ENCODE assay signal across 17 cellular contexts in the genomic region with DNA sequence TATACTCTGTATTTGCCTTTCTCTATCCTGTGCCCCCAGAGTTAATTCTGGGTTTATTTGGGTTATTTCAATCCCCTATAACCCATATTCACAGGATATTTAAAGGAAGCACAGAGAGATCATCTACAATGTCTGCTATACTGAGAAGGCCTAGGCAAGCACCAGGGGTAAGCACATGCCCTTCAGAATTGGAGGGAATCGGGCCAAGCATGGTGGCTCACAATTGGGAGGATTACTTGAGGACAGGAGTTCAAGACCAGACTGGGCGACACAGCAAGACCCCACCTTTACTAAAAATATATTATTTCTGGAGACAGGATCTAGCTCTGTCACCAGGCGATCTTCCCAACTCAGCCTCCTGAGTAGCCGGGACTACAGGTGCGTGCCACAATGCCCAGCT. TPM values are rescaled to one million over a fixed set of nuclear protein-coding genes. Genes with fewer than 3 reads are reported as not detected.
DNase-seq lines count a peak whose midpoint lies in the region; ATAC-seq and TF ChIP-seq lines count a peak whose summit lies in the region.
"Had no signal": no experiment of that assay in that cellular context is flagged by ENCODE, and none has a peak within 500 bp of the region (broad histone marks: within the 10 kb centered on the region; RNA-seq: fewer than 3 reads in every experiment).

No MANE protein-coding gene starts in this region.

- H3K79me2 ChIP-seq in OCI-LY7 (ENCODE audit: insufficient read depth, low read depth, low read length): peaks cover 83% of the 10 kb centered on the region

- BruUV-seq in OCI-LY7 (replicated peaks; lab: Mats Ljungman, UMichigan): no TSS peak

- POLR2A ChIA-PET in CD8-positive, alpha-beta T cell (lab: Charles Lee): no interaction called here
- POLR2A ChIA-PET in OCI-LY7 (lab: Charles Lee): interaction anchor here (1.0 to 1.3 kb wide), 2 partner anchors 47 to 66 kb away, joined by 4 read pairs; no protein-coding TSS in a partner anchor

- no peaks in the 10 kb centered on the region for H3K9me2 ChIP-seq in OCI-LY7 (ENCODE audit: insufficient read depth, low read length)

- H3K9me3 ChIP-seq in CD8-positive, alpha-beta T cell (ENCODE audit: low read length): no peaks in the 10 kb centered on the region
- H3K9me3 ChIP-seq in OCI-LY7 (ENCODE audit: low read length) (no peaks in the 10 kb centered on the region), thoracic aorta (no peaks in the 10 kb centered on the region)
- H3K9me3 ChIP-seq: BE2C had no signal

- no peaks in the 10 kb centered on the region for H3K9me3 Mint-ChIP-seq in CD8-positive, alpha-beta T cell
- H3K9me3 Mint-ChIP-seq in immature natural killer cell: no peaks in the 10 kb centered on the region
- H3K9me3 Mint-ChIP-seq in activated T-cell treated with anti-CD3 and anti-CD28 coated beads, Interleukin-2, amount 50 U/mL, for 4 hours: no peaks in the 10 kb centered on the region
- H3K9me3 Mint-ChIP-seq: CD4-positive, CD25-positive, alpha-beta regulatory T cell had no signal

- DNase-seq in CD8-positive, alpha-beta T cell: no peak
- no peak for DNase-seq in OCI-LY7 (ENCODE audit: low spot score)
- no peak for DNase-seq in immature natural killer cell
- DNase-seq in thoracic aorta (ENCODE audit: low spot score): no peak
- no peak for DNase-seq in activated T-cell treated with anti-CD3 and anti-CD28 coated beads, Interleukin-2, amount 50 U/mL, for 4 hours
- DNase-seq: ACHN; BE2C; C1 segment of cervical spinal cord; CD4-positive, CD25-positive, alpha-beta regulatory T cell; DMS153; DMS79; GDM1; GM23248; HCEC 1CT; KBM-7 had no signal

- 0 out of 2 replicates have a peak, but pooled peaks cover 1% of the 10 kb centered on the region for H4K20me1 ChIP-seq in OCI-LY7 (ENCODE audit: insufficient read depth, low read length)

- H3K4me1 ChIP-seq in CD8-positive, alpha-beta T cell (ENCODE audit: insufficient read depth, low read length): peaks cover 45% of the 10 kb centered on the region
- H3K4me1 ChIP-seq in OCI-LY7 (ENCODE audit: insufficient read depth, low read length, poor library complexity, severe bottlenecking) (peaks cover 58% of the 10 kb centered on the region), thoracic aorta (ENCODE audit: control insufficient read depth in 1 of 2, low read depth in 2 of 2) (peaks cover 34 to 85% of the 10 kb centered on the region in 2 donors)

- H3K27me3 ChIP-seq in CD8-positive, alpha-beta T cell (ENCODE audit: insufficient read depth, low read length): no peaks in the 10 kb centered on the region
- no peaks in the 10 kb centered on the region for H3K27me3 ChIP-seq in thoracic aorta (replicated peaks; ENCODE audit: insufficient read depth)
- H3K27me3 ChIP-seq: BE2C had no signal

- intact Hi-C loops in CD8-positive, alpha-beta T cell (cut with DNase I, micrococcal nuclease): no loop called here
- intact Hi-C loops in OCI-LY7 (cut with micrococcal nuclease; ENCODE audit: unreplicated experiment): no loop called here

- H2AFZ ChIP-seq in OCI-LY7 (ENCODE audit: low read length): no peak overlapping the region
- H2AFZ ChIP-seq: GM23248 had no signal

- peaks cover 4% of the 10 kb centered on the region for H3K36me3 ChIP-seq in CD8-positive, alpha-beta T cell (ENCODE audit: insufficient read depth, low read length)
- H3K36me3 ChIP-seq in OCI-LY7 (ENCODE audit: insufficient read depth, low read length): peaks cover 70% of the 10 kb centered on the region
- H3K36me3 ChIP-seq in thoracic aorta: no peaks in the 10 kb centered on the region

- no peaks in the 10 kb centered on the region for H3K27me3 Mint-ChIP-seq in CD8-positive, alpha-beta T cell (ENCODE audit: low read depth)
- peaks cover 2 to 5% (median 3%) of the 10 kb centered on the region in 3 donors for H3K27me3 Mint-ChIP-seq in immature natural killer cell (ENCODE audit: low read depth in 3 of 3)
- no peaks in the 10 kb centered on the region for H3K27me3 Mint-ChIP-seq in activated T-cell treated with anti-CD3 and anti-CD28 coated beads, Interleukin-2, amount 50 U/mL, for 4 hours (ENCODE audit: low read depth)
- H3K27me3 Mint-ChIP-seq: CD4-positive, CD25-positive, alpha-beta regulatory T cell; IgD-negative memory B cell had no signal

- H3K4me2 ChIP-seq in OCI-LY7 (ENCODE audit: low read length): no peak overlapping the region

- peaks cover 78% of the 10 kb centered on the region for H3K4me1 Mint-ChIP-seq in CD8-positive, alpha-beta T cell (ENCODE audit: low read depth)
- peaks cover 74 to 83% of the 10 kb centered on the region in 2 donors for H3K4me1 Mint-ChIP-seq in immature natural killer cell
- peaks cover 74% of the 10 kb centered on the region for H3K4me1 Mint-ChIP-seq in activated T-cell treated with anti-CD3 and anti-CD28 coated beads, Interleukin-2, amount 50 U/mL, for 4 hours (ENCODE audit: low read depth)

- peaks cover 53% of the 10 kb centered on the region for H3K36me3 Mint-ChIP-seq in CD8-positive, alpha-beta T cell
- peaks cover 0 to 15% (median 11%) of the 10 kb centered on the region in 3 donors for H3K36me3 Mint-ChIP-seq in immature natural killer cell
- peaks cover 30% of the 10 kb centered on the region for H3K36me3 Mint-ChIP-seq in activated T-cell treated with anti-CD3 and anti-CD28 coated beads, Interleukin-2, amount 50 U/mL, for 4 hours (ENCODE audit: insufficient read depth)

- no peak for ATAC-seq in CD8-positive, alpha-beta T cell
- no peak for ATAC-seq in thoracic aorta (ENCODE audit: insufficient number of reproducible peaks, low FRiP score, low read depth)
- no peak for ATAC-seq in GM18861 (IDR thresholded peaks at IDR 0.05; ENCODE audit: unreplicated experiment)
- no peak for ATAC-seq in activated T-cell treated with anti-CD3 and anti-CD28 coated beads, Interleukin-2, amount 50 U/mL, for 4 hours

- CTCF ChIA-PET in CD8-positive, alpha-beta T cell (lab: Charles Lee): interaction anchor here (1.6 kb wide), 1 partner anchor 12 kb away, joined by 3 read pairs; no protein-coding TSS in a partner anchor
- CTCF ChIA-PET in OCI-LY7 (lab: Charles Lee; ENCODE audit: unreplicated experiment): no interaction called here

- no peak overlapping the region for H3K4me3 Mint-ChIP-seq in CD8-positive, alpha-beta T cell
- no peak overlapping the region for H3K4me3 Mint-ChIP-seq in immature natural killer cell
- no peak overlapping the region for H3K4me3 Mint-ChIP-seq in activated T-cell treated with anti-CD3 and anti-CD28 coated beads, Interleukin-2, amount 50 U/mL, for 4 hours
- H3K4me3 Mint-ChIP-seq: CD4-positive, CD25-positive, alpha-beta regulatory T cell had no signal

- no peak overlapping the region for H3K4me3 ChIP-seq in CD8-positive, alpha-beta T cell (ENCODE audit: low read depth, low read length)
- H3K4me3 ChIP-seq in OCI-LY7 (ENCODE audit: low read depth, low read length, poor library complexity, severe bottlenecking): no peak overlapping the region
- no peak overlapping the region for H3K4me3 ChIP-seq in thoracic aorta
- H3K4me3 ChIP-seq: GM23248 had no signal

- no peak overlapping the region for H3K27ac ChIP-seq in CD8-positive, alpha-beta T cell (ENCODE audit: low read depth, low read length)
- peak overlapping the region; percentile 11 for H3K27ac ChIP-seq in OCI-LY7 (ENCODE audit: low read depth, low read length, poor library complexity, severe bottlenecking)
- peak overlapping the region; percentile 19 to 40 for H3K27ac ChIP-seq in thoracic aorta
- H3K27ac ChIP-seq: GM23248 had no signal

- H3K27ac Mint-ChIP-seq in CD8-positive, alpha-beta T cell: peak overlapping the region; percentile 27
- peak overlapping the region in 4 of 6 donors; percentile 19 to 66 (median 38) for H3K27ac Mint-ChIP-seq in immature natural killer cell
- H3K27ac Mint-ChIP-seq: CD4-positive, CD25-positive, alpha-beta regulatory T cell; IgD-negative memory B cell had no signal

- no peak for TF ChIP-seq CTCF in CD8-positive, alpha-beta T cell (IDR thresholded peaks at IDR 0.05)
- no peak for TF ChIP-seq CTCF in OCI-LY7 (conservative IDR thresholded peaks at IDR 0.05; ENCODE audit: low read length)
- TF ChIP-seq CTCF in thoracic aorta (IDR thresholded peaks at IDR 0.05): no peak

RNA-seq across cellular contexts. Expression of gene FOXN3, which starts 11.3 kb away (rescaled TPM):
- 100 to 1,000 TPM; 134 to 139 TPM for total RNA-seq in CD8-positive, alpha-beta T cell
- total RNA-seq in OCI-LY7 (2014; rRNA removed; shearing (Covaris generic)): 54.8 and 77.7 TPM in 2 replicates
- total RNA-seq in OCI-LY7 (2022) (102 and 108 TPM in 2 replicates), thoracic aorta (100 to 1,000 TPM; 141 to 150 TPM)
- polyA plus RNA-seq in immature natural killer cell: 100 to 1,000 TPM in 2 of 3 donors, 10 to 100 TPM in 1; 88.6 to 150 (median 102) TPM
- total RNA-seq in activated T-cell treated with anti-CD3 and anti-CD28 coated beads, Interleukin-2, amount 50 U/mL, for 4 hours: 10 to 100 TPM; 67.0 to 83.1 (median 69.5) TPM
